In genomic region chr2:204655626-204656025, GRCh38 we compare ENCODE assay signal across 26 cellular contexts.
"Had no signal": no experiment of that assay in that cellular context is flagged by ENCODE, and none has a peak within 500 bp of the region (broad histone marks: within the 10 kb centered on the region; RNA-seq: fewer than 3 reads in every experiment).

No MANE protein-coding gene starts in this region.

- H2AFZ ChIP-seq: hepatocyte had no signal

- ATAC-seq: naive thymus-derived CD8-positive, alpha-beta T cell; stimulated activated memory B cell treated with anti-CD40 and anti-IgM and Interleukin-4, amounts not matched to agents 10 μg/mL and 1 μg/mL and 100 μg/mL, for 72 hours; stimulated activated naive CD8-positive, alpha-beta T cell treated with anti-CD3 and anti-CD28 coated beads, Interleukin-15, amount 100 ng/mL, for 72 hours had no signal

- H3K27ac Mint-ChIP-seq: naive thymus-derived CD8-positive, alpha-beta T cell; nephron; stimulated activated memory B cell treated with anti-CD40 and anti-IgM and Interleukin-4, amounts not matched to agents 10 μg/mL and 1 μg/mL and 100 μg/mL, for 72 hours; stimulated activated naive CD8-positive, alpha-beta T cell treated with anti-CD3 and anti-CD28 coated beads, Interleukin-15, amount 100 ng/mL, for 72 hours had no signal

- H3K27me3 ChIP-seq: hepatocyte, pancreas, spleen, testis, thyroid gland, transverse colon, upper lobe of left lung, vagina had no signal

- H3K36me3 Mint-ChIP-seq: stimulated activated memory B cell treated with anti-CD40 and anti-IgM and Interleukin-4, amounts not matched to agents 10 μg/mL and 1 μg/mL and 100 μg/mL, for 72 hours had no signal

- H3K4me1 Mint-ChIP-seq: mesothelial cell of epicardium; naive thymus-derived CD8-positive, alpha-beta T cell; neural crest cell; stimulated activated memory B cell treated with anti-CD40 and anti-IgM and Interleukin-4, amounts not matched to agents 10 μg/mL and 1 μg/mL and 100 μg/mL, for 72 hours; stimulated activated naive CD8-positive, alpha-beta T cell treated with anti-CD3 and anti-CD28 coated beads, Interleukin-15, amount 100 ng/mL, for 72 hours had no signal

- H3K27me3 Mint-ChIP-seq: stimulated activated memory B cell treated with anti-CD40 and anti-IgM and Interleukin-4, amounts not matched to agents 10 μg/mL and 1 μg/mL and 100 μg/mL, for 72 hours; stimulated activated naive CD8-positive, alpha-beta T cell treated with anti-CD3 and anti-CD28 coated beads, Interleukin-15, amount 100 ng/mL, for 72 hours had no signal

- H3K4me3 ChIP-seq: hepatocyte, left ventricle myocardium inferior, lung, pancreas, prostate gland, spleen, testis, thyroid gland, transverse colon, upper lobe of left lung, vagina had no signal

- H3K4me1 ChIP-seq: pancreas, prostate gland, spleen had no signal

- H3K4me2 ChIP-seq: hepatocyte had no signal

- H3K36me3 ChIP-seq: left ventricle myocardium inferior, pancreas, prostate gland, spleen, thyroid gland, transverse colon, upper lobe of left lung, vagina had no signal

- H3K27ac ChIP-seq: hepatocyte, left ventricle myocardium inferior, pancreas, prostate gland, spleen, thyroid gland, upper lobe of left lung, vagina had no signal

- H3K9me3 ChIP-seq: pancreas, prostate gland, testis, thyroid gland, transverse colon, vagina had no signal

- H3K4me3 Mint-ChIP-seq: mesothelial cell of epicardium; naive thymus-derived CD8-positive, alpha-beta T cell; nephron; neural crest cell; stimulated activated memory B cell treated with anti-CD40 and anti-IgM and Interleukin-4, amounts not matched to agents 10 μg/mL and 1 μg/mL and 100 μg/mL, for 72 hours; stimulated activated naive CD8-positive, alpha-beta T cell treated with anti-CD3 and anti-CD28 coated beads, Interleukin-15, amount 100 ng/mL, for 72 hours had no signal

- DNase-seq: islet precursor cell; left ventricle myocardium inferior; mesendoderm; naive thymus-derived CD8-positive, alpha-beta T cell; nucleus accumbens; pancreas; posterior cingulate gyrus; retina; right cardiac atrium; small intestine; spleen; stimulated activated CD4-positive, alpha-beta T cell treated with anti-CD3 and anti-CD28 coated beads, Interleukin-4, amount 100 ng/mL, for 24 hours; stimulated activated naive CD4-positive, alpha-beta T cell treated with Interleukin-2 at 50 U/mL for 16 hours; stimulated activated naive CD8-positive, alpha-beta T cell treated with anti-CD3 and anti-CD28 coated beads, Interleukin-15, amount 100 ng/mL, for 72 hours; testis; thyroid gland; transverse colon; upper lobe of left lung had no signal
